10 cellular contexts compared by ENCODE assay signal in the genomic region with DNA sequence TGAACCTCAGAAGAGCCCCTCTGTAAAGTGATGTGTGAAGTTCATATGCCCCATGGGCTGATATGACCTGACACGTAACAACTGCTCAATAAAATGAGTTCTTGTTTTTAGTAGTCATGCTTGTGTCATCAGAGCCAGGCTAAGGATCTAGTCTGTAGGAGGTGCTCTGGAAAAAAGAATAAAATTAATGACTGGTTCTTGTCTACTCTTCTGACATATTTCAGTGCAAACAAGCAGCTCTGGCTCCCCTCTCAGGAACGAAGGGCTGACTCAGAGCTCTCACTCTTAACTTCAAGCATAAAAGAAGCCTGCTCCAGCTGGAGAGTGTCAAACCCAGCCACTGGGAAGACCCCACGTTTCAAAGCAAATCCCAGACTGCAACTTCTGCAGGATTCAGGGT.
DNase-seq lines count a peak whose midpoint lies in the region; ATAC-seq and TF ChIP-seq lines count a peak whose summit lies in the region.
"Had no signal": no experiment of that assay in that cellular context is flagged by ENCODE, and none has a peak within 500 bp of the region (broad histone marks: within the 10 kb centered on the region; RNA-seq: fewer than 3 reads in every experiment).

No MANE protein-coding gene starts in this region.

- peaks cover 22 to 47% of the 10 kb centered on the region in 2 donors for H3K4me1 ChIP-seq in muscle layer of duodenum (ENCODE audit: control insufficient read depth in 1 of 2, insufficient read depth in 2 of 2, low read length in 2 of 2)

- H3K36me3 ChIP-seq in muscle layer of duodenum (ENCODE audit: control insufficient read depth in 1 of 2, insufficient read depth in 2 of 2, low read length in 2 of 2) = no peaks in the 10 kb centered on the region

- H3K27me3 ChIP-seq in muscle layer of duodenum (ENCODE audit: low read depth, low read length) = no peaks in the 10 kb centered on the region

- ATAC-seq in HG02610 (IDR thresholded peaks at IDR 0.05; ENCODE audit: unreplicated experiment) (no peak), HG02763 (IDR thresholded peaks at IDR 0.05; ENCODE audit: unreplicated experiment) (no peak)

- TF ChIP-seq CTCF in AG09309 (IDR thresholded peaks at IDR 0.05; ENCODE audit: control insufficient read depth, insufficient read depth, low read depth, low read length, missing control alignments) (no peak), choroid plexus epithelial cell (conservative IDR thresholded peaks at IDR 0.05; ENCODE audit: low read depth, low read length) (peak; percentile 26)

- H3K27ac ChIP-seq in muscle layer of duodenum (ENCODE audit: low read length) = peak overlapping the region; percentile 65

- no peaks in the 10 kb centered on the region for H3K9me3 ChIP-seq in muscle layer of duodenum (ENCODE audit: control insufficient read depth in 1 of 2, low read length in 2 of 2)

- no peak overlapping the region for H3K4me3 ChIP-seq in AG09309 (ENCODE audit: control insufficient read depth, low read depth, low read length)
- H3K4me3 ChIP-seq in choroid plexus epithelial cell (ENCODE audit: low read depth, low read length) = no peak overlapping the region
- peak overlapping the region in 1 of 2 donors; percentile 6 for H3K4me3 ChIP-seq in muscle layer of duodenum (ENCODE audit: low read depth in 1 of 2, low read length in 2 of 2)

- DNase-seq in AG09309 (ENCODE audit: low read depth) = peak; percentile 71
- DNase-seq in GM04504 (ENCODE audit: low read depth) = peak; percentile 58
- DNase-seq in choroid plexus epithelial cell (ENCODE audit: low read depth) = peak; percentile 84
- DNase-seq in HK-2 (ENCODE audit: unreplicated experiment) = no peak
- DNase-seq: COR-L47; Kasumi-1; stimulated activated naive CD4-positive, alpha-beta T cell had no signal
